ENCODE assay signal across 1 cellular context in genomic region chr4:109649872-109650271, GRCh38.
A peak's percentile ranks its signal among the peaks of the same experiment; 100 is the strongest.
TF ChIP-seq lines count a peak whose summit lies in the region.

No MANE protein-coding gene starts in this region.

TF ChIP-seq in GM12878, 131 proteins besides CTCF, POLR2A, EP300 and RAD21 (continued from another document):
- TF ChIP-seq, protein P1, sequence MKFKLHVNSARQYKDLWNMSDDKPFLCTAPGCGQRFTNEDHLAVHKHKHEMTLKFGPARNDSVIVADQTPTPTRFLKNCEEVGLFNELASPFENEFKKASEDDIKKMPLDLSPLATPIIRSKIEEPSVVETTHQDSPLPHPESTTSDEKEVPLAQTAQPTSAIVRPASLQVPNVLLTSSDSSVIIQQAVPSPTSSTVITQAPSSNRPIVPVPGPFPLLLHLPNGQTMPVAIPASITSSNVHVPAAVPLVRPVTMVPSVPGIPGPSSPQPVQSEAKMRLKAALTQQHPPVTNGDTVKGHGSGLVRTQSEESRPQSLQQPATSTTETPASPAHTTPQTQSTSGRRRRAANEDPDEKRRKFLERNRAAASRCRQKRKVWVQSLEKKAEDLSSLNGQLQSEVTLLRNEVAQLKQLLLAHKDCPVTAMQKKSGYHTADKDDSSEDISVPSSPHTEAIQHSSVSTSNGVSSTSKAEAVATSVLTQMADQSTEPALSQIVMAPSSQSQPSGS (IDR thresholded peaks at IDR 0.05; ENCODE audit: low read length), result peak; percentile 33
- TF ChIP-seq NFIC (IDR thresholded peaks at IDR 0.05; ENCODE audit: low read depth, low read length) (peak; percentile 47; the same call in 1 of the 2 replicates), BCL11A (IDR thresholded peaks at IDR 0.05; ENCODE audit: low read depth, low read length) (0 out of 2 replicates have a peak, but pooled peaks have one; percentile 13), MYC (IDR thresholded peaks at IDR 0.05; ENCODE audit: insufficient read depth, insufficient read length, insufficient replicate concordance, low read length, severe bottlenecking) (no peak), ZNF24 (IDR thresholded peaks at IDR 0.05) (no peak), SREBF1 (IDR thresholded peaks at IDR 0.05; ENCODE audit: low read length) (no peak), BHLHE40 (IDR thresholded peaks at IDR 0.05; ENCODE audit: borderline replicate concordance in 1 of 2, low read depth in 2 of 2, low read length in 1 of 2) (peak; percentile 6 to 47; a peak in 1 of 4 replicates), RUNX3 (IDR thresholded peaks at IDR 0.05; ENCODE audit: low read length) (peak; percentile 51)
TF ChIP-seq in GM12878: peak in this region for 10.
